In the genomic region with DNA sequence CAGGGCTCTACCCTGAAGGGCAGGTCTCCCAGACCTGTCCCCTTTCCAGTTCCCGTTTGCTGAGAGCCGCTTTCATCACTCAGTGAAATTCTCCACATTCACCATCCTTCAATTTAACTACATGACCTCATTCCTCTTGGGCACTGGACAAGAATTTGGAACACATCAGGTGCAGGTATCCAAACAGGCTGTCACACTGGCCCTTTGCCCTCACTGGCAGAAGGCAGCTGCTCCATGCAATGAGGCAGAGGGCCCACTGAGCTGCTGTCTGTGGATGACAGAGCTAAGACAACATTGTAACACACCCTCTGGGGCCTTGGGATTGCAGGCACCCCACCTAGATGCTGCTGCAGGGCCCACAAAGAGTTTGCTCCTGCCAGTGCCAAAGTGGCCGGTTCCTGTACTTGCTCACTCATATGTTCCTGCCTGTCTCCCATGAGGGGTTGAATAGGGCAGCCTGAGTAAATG, we compare ENCODE assay signal across 16 cellular contexts. TPM values are rescaled to one million over a fixed set of nuclear protein-coding genes. Genes with fewer than 3 reads are reported as not detected.
DNase-seq lines count a peak whose midpoint lies in the region; ATAC-seq and TF ChIP-seq lines count a peak whose summit lies in the region.
"Had no signal": no experiment of that assay in that cellular context is flagged by ENCODE, and none has a peak within 500 bp of the region (broad histone marks: within the 10 kb centered on the region; RNA-seq: fewer than 3 reads in every experiment).

No MANE protein-coding gene starts in this region.

- ATAC-seq in heart left ventricle (peak; percentile 78 to 96 (median 87)), psoas muscle (peak; percentile 97 to 98 (median 98)), HG02571 (IDR thresholded peaks at IDR 0.05; ENCODE audit: unreplicated experiment) (no peak), HG03139 (IDR thresholded peaks at IDR 0.05; ENCODE audit: unreplicated experiment) (no peak)

- no peaks in the 10 kb centered on the region for H3K9me3 ChIP-seq in heart left ventricle
- no peaks in the 10 kb centered on the region for H3K9me3 ChIP-seq in psoas muscle

- no peak for TF ChIP-seq CTCF in LNCaP clone FGC (IDR thresholded peaks at IDR 0.05; ENCODE audit: control insufficient read depth, extremely low read depth, insufficient read depth)
- no peak for TF ChIP-seq CTCF in heart left ventricle (IDR thresholded peaks at IDR 0.05)
- TF ChIP-seq CTCF in psoas muscle (IDR thresholded peaks at IDR 0.05) = no peak

- in situ Hi-C loops in G401 (cut with HindIII; ENCODE audit: low sequenced_read_pairs) = no loop called here

- peak; percentile 96 for DNase-seq in G401 (ENCODE audit: low spot score)
- peak; percentile 22 for DNase-seq in LNCaP clone FGC (ENCODE audit: low read depth)
- peak; percentile 39 to 77 (median 63) for DNase-seq in heart left ventricle
- DNase-seq in psoas muscle = peak; percentile 71 to 86
- no peak for DNase-seq in activated CD4-positive, alpha-beta T cell treated with anti-CD3 and anti-CD28 coated beads, Interleukin-2, amount 50 U/mL, for 48 hours
- DNase-seq: GF-D8, H7, NCI-H1417 treated with DMSO at 0.1 percent for 48 hours, NCI-H2029, NCI-H2171, NCI-H748 treated with DMSO at 0.1 percent for 48 hours, PC-9 had no signal

- intact Hi-C loops in heart left ventricle (cut with DNase I) (no loop called here), psoas muscle (cut with DNase I) (no loop called here)

- no peak overlapping the region for H3K4me3 ChIP-seq in LNCaP clone FGC (ENCODE audit: low read depth, low read length)
- no peak overlapping the region for H3K4me3 ChIP-seq in heart left ventricle
- H3K4me3 ChIP-seq in psoas muscle = no peak overlapping the region
- H3K4me3 ChIP-seq: PC-9 had no signal

- H3K27me3 ChIP-seq in heart left ventricle = no peaks in the 10 kb centered on the region
- no peaks in the 10 kb centered on the region for H3K27me3 ChIP-seq in psoas muscle (ENCODE audit: insufficient read depth in 3 of 3, low read length in 2 of 3)

- H3K4me1 ChIP-seq in heart left ventricle = peaks cover 0 to 13% (median 0%) of the 10 kb centered on the region in 12 donors
- no peaks in the 10 kb centered on the region for H3K4me1 ChIP-seq in psoas muscle

- WGBS in heart left ventricle, 4 donors = 28 to 54% (median 46%) methylated on average over 3 of the region's 3 CpGs
- 21 to 44% (median 39%) methylated on average over 3 of the region's 3 CpGs for WGBS in psoas muscle, 3 donors

- TF ChIP-seq POLR2A in heart left ventricle (IDR thresholded peaks at IDR 0.05) = no peak

- H3K27ac ChIP-seq in heart left ventricle = peak overlapping the region in 8 of 12 donors; percentile 24 to 74 (median 42)
- peak overlapping the region; percentile 69 for H3K27ac ChIP-seq in psoas muscle
- H3K27ac ChIP-seq: HL-60, PC-9 had no signal

- no peaks in the 10 kb centered on the region for H3K36me3 ChIP-seq in heart left ventricle
- H3K36me3 ChIP-seq in psoas muscle (ENCODE audit: insufficient read depth in 1 of 2, low read depth in 1 of 2) = no peaks in the 10 kb centered on the region

RNA-seq across cellular contexts. Expression of a gene that starts 55.1 kb away (rescaled TPM):
- not detected in 2 replicates for total RNA-seq in G401 (2014; rRNA removed; shearing (Covaris generic))
- total RNA-seq in heart left ventricle = not detected
- not detected for polyA plus RNA-seq in heart left ventricle
- total RNA-seq in psoas muscle = not detected
- polyA plus RNA-seq in psoas muscle = not detected
- total RNA-seq: A673, H7, PC-9 had no signal

Comparison
In these comparisons a context has a peak if more than half of its experiments do, and no peak if none do; other contexts are left out.
1. DNase-seq: peak in G401 (single experiment), LNCaP clone FGC (single experiment), heart left ventricle (5 of 5) and psoas muscle (2 of 2); none in activated CD4-positive, alpha-beta T cell treated with anti-CD3 and anti-CD28 coated beads, Interleukin-2, amount 50 U/mL, for 48 hours (0 of 2).
2. ATAC-seq: peak in heart left ventricle (4 of 4) and psoas muscle (4 of 4); none in HG02571 (single experiment) and HG03139 (single experiment).